24 cellular contexts compared by ENCODE assay signal in genomic region chr1:212271823-212272498, GRCh38. TPM values are rescaled to one million over a fixed set of nuclear protein-coding genes. Genes with fewer than 3 reads are reported as not detected.
DNase-seq lines count a peak whose midpoint lies in the region; ATAC-seq, FAIRE-seq and TF ChIP-seq lines count a peak whose summit lies in the region.
"Had no signal": no experiment of that assay in that cellular context is flagged by ENCODE, and none has a peak within 500 bp of the region (broad histone marks: within the 10 kb centered on the region; RNA-seq: fewer than 3 reads in every experiment).

No MANE protein-coding gene starts in this region.

- TF ChIP-seq POLR2A in HepG2 (IDR thresholded peaks at IDR 0.05; ENCODE audit: insufficient read depth in 1 of 2, low read depth in 2 of 2, low read length in 2 of 2) = no peak

- H3K27me3 ChIP-seq in heart right ventricle = no peaks in the 10 kb centered on the region
- H3K27me3 ChIP-seq in HepG2 (ENCODE audit: control insufficient read depth in 1 of 2, insufficient read depth in 2 of 2, low read length in 2 of 2) = peaks cover 0 to 3% of the 10 kb centered on the region in 2 experiments; a peak in 1 of 5 replicates
- no peaks in the 10 kb centered on the region for H3K27me3 ChIP-seq in pancreas

- H2AFZ ChIP-seq in HepG2 (ENCODE audit: low read length) = no peak overlapping the region
- H2AFZ ChIP-seq: PC-9 had no signal

- FAIRE-seq in HepG2 (lab: Jason Lieb, UNC) (no peak), pancreas (lab: Jason Lieb, UNC) (no peak)
- FAIRE-seq: GM12891, HTR-8/SVneo had no signal

- no peaks in the 10 kb centered on the region for H4K20me1 ChIP-seq in HepG2 (ENCODE audit: insufficient read depth, low read length)

- H3K4me2 ChIP-seq in HepG2 (ENCODE audit: low read depth, low read length) = no peak overlapping the region
- H3K4me2 ChIP-seq: GM23338, PC-9 had no signal

- intact Hi-C loops in Right ventricle myocardium superior (cut with DNase I) = no loop called here
- intact Hi-C loops in Right ventricle myocardium inferior (cut with DNase I) = no loop called here
- intact Hi-C loops in heart right ventricle (cut with DNase I) = loop anchor here in 1 of 10 donors (5.0 kb wide), 1 partner anchor 35 kb away; no protein-coding TSS in a partner anchor
- intact Hi-C loops in HepG2 (cut with micrococcal nuclease; ENCODE audit: unreplicated experiment) = loop anchor here (5.0 kb wide), 1 partner anchor 45 kb away; no protein-coding TSS in a partner anchor
- intact Hi-C loops in pancreas (cut with DNase I) = no loop called here

- CTCF ChIA-PET in HepG2 (lab: Yijun Ruan, JAX; ENCODE audit: low intra/inter-chr PET ratio, low total read pairs) = no interaction called here

- TF ChIP-seq CTCF in heart right ventricle (IDR thresholded peaks at IDR 0.05) (no peak), HepG2 (CRISPR knock-in tag; IDR thresholded peaks at IDR 0.05) (no peak), pancreas (IDR thresholded peaks at IDR 0.05) (no peak)

- H3K4me1 ChIP-seq in heart right ventricle = peaks cover 0 to 14% (median 7%) of the 10 kb centered on the region in 9 donors
- H3K4me1 ChIP-seq in HepG2 (ENCODE audit: insufficient read depth, low read length) = peaks cover 18% of the 10 kb centered on the region
- H3K4me1 ChIP-seq in pancreas = peaks cover 0 to 14% (median 10%) of the 10 kb centered on the region in 3 donors

- no TSS peak for BruUV-seq in HepG2 (replicated peaks; lab: Mats Ljungman, UMichigan)

- no peak overlapping the region for H3K9ac ChIP-seq in HepG2 (ENCODE audit: insufficient read depth, low read depth, low read length)

- in situ Hi-C loops in HepG2 (cut with HindIII; ENCODE audit: extremely low pct_ligation_motif_present, low pct_unique_long_range_greater_than_20kb) = no loop called here

- no peak for TF ChIP-seq RAD21 in HepG2 (CRISPR knock-in tag; IDR thresholded peaks at IDR 0.05)

- WGBS in heart right ventricle, 2 donors = 53 to 60% methylated on average over 3 of the region's 3 CpGs
- 16% methylated on average over 3 of the region's 3 CpGs for WGBS in HepG2 (ENCODE audit: low lambda C conversion rate)
- WGBS in pancreas, 2 donors = 32% methylated on average over 3 of the region's 3 CpGs

- H3K36me3 ChIP-seq in heart right ventricle (no peaks in the 10 kb centered on the region), HepG2 (replicated peaks in 1 of 2; ENCODE audit: control insufficient read depth in 1 of 2, insufficient read depth in 2 of 2, low read length in 2 of 2) (no peaks in the 10 kb centered on the region), pancreas (no peaks in the 10 kb centered on the region)

- H3K27ac ChIP-seq in heart right ventricle (no peak overlapping the region), HepG2 (ENCODE audit: extremely low read length, insufficient read depth, low read length) (no peak overlapping the region), pancreas (peak overlapping the region in 2 of 4 donors; percentile 6 to 39)
- H3K27ac ChIP-seq: C4-2B, PC-9 had no signal

- DNase-seq in Right ventricle myocardium superior (no peak), Right ventricle myocardium inferior (ENCODE audit: missing footprints) (no peak), heart right ventricle (peak in 1 of 2 donors; percentile 33), HepG2 (ENCODE audit: low spot score) (no peak), pancreas (no peak), germinal center (ENCODE audit: low spot score) (no peak), NCI-H1105 treated with DMSO at 0.1 percent for 48 hours (lab: John Stamatoyannopoulos, UW) (no peak), 8988T (no peak)
- DNase-seq: AML-193; Calu3; CD8-positive, alpha-beta memory T cell; DMS153; HCEC 1CT; Karpas-422; MV-4-11; NCI-H1694 treated with DMSO at 0.1 percent for 48 hours; NCI-H69; PC-9; RPMI8226; SIG-M5 had no signal

- POLR2A ChIA-PET in HepG2 (lab: Yijun Ruan, JAX) = interaction anchor here (0.6 to 1.0 kb wide), 2 partner anchors 12 to 147 kb away, joined by 3 to 4 read pairs; no protein-coding TSS in a partner anchor

- ATAC-seq in Right ventricle myocardium superior (ENCODE audit: poor library complexity) (peak; percentile 73), Right ventricle myocardium inferior (no peak), heart right ventricle (peak in 5 of 8 donors; percentile 61 to 92 (median 70)), HepG2 (peak; percentile 76), pancreas (peak; percentile 41 to 59 (median 50))
- ATAC-seq: GM23338 had no signal

- H3K9me3 ChIP-seq in heart right ventricle = no peaks in the 10 kb centered on the region
- no peaks in the 10 kb centered on the region for H3K9me3 ChIP-seq in HepG2 (ENCODE audit: low read length)
- H3K9me3 ChIP-seq in pancreas = no peaks in the 10 kb centered on the region

- H3K4me3 ChIP-seq in heart right ventricle (no peak overlapping the region), HepG2 (replicated peaks in 1 of 3; ENCODE audit: insufficient read depth in 1 of 3, low read depth in 2 of 3, low read length in 3 of 3) (no peak overlapping the region; a peak in 1 of 6 replicates), pancreas (no peak overlapping the region)
- H3K4me3 ChIP-seq: GM23338, PC-9 had no signal

- H3K79me2 ChIP-seq in HepG2 (ENCODE audit: insufficient read depth, low read length) = no peaks in the 10 kb centered on the region

- TF ChIP-seq EP300 in HepG2 (IDR thresholded peaks at IDR 0.05; ENCODE audit: low read depth in 2 of 2, low read length in 2 of 2) (no peak), HepG2 (CRISPR knock-in tag; IDR thresholded peaks at IDR 0.05; ENCODE audit: borderline replicate concordance) (no peak)

TF ChIP-seq in HepG2, 621 proteins besides CTCF, POLR2A, EP300 and RAD21 (continues in another document):
- TF ChIP-seq ZNF530 (CRISPR knock-in tag; IDR thresholded peaks at IDR 0.05; ENCODE audit: low read depth) (no peak), HMG20A (CRISPR knock-in tag; IDR thresholded peaks at IDR 0.05; ENCODE audit: borderline replicate concordance) (no peak), ZBTB8A (CRISPR knock-in tag; IDR thresholded peaks at IDR 0.05; ENCODE audit: borderline replicate concordance, low read depth) (no peak), SALL1 (CRISPR knock-in tag; IDR thresholded peaks at IDR 0.05) (peak; percentile 16; the same call in 1 of the 2 replicates), HNF4A (CRISPR knock-in tag; IDR thresholded peaks at IDR 0.05) (0 out of 2 replicates have a peak, but pooled peaks have one; percentile 7), ZNF557 (CRISPR knock-in tag; IDR thresholded peaks at IDR 0.05) (no peak), POLR2AphosphoS2 (IDR thresholded peaks at IDR 0.05; ENCODE audit: low read depth, low read length) (no peak), ZKSCAN5 (CRISPR knock-in tag; IDR thresholded peaks at IDR 0.05) (no peak), ZBTB7A (CRISPR knock-in tag; IDR thresholded peaks at IDR 0.05) (no peak), ZNF143 (CRISPR knock-in tag; IDR thresholded peaks at IDR 0.05) (no peak), RBAK (CRISPR knock-in tag; IDR thresholded peaks at IDR 0.05) (peak; percentile 81; the same call in 1 of the 2 replicates), ZNF264 (CRISPR knock-in tag; IDR thresholded peaks at IDR 0.05) (no peak), ZNF512 (CRISPR knock-in tag; IDR thresholded peaks at IDR 0.05) (no peak)

RNA-seq across cellular contexts. Expression of gene PPP2R5A, which starts 13.2 kb away (rescaled TPM):
- total RNA-seq in Right ventricle myocardium superior = 77.9 TPM
- 80.8 TPM for total RNA-seq in Right ventricle myocardium inferior
- 10 to 100 TPM; 48.6 to 86.8 (median 57.3) TPM for total RNA-seq in heart right ventricle
- polyA plus RNA-seq in heart right ventricle = 10 to 100 TPM; 44.2 to 85.7 TPM
- 22.0 and 26.5 TPM in 2 replicates for total RNA-seq in HepG2 (2016; rRNA removed; fragmentation: Illumina TruSeq; extraction: Trizol)
- total RNA-seq in HepG2 (2016; cell fraction: cytosol; rRNA removed; fragmentation: Illumina TruSeq; extraction: Trizol; ENCODE audit: low read depth) = 6.9 and 7.3 TPM in 2 replicates
- total RNA-seq in HepG2 (2016; cell fraction: insoluble cytoplasmic fraction; rRNA removed; fragmentation: Illumina TruSeq; extraction: Trizol) = 21.8 and 25.0 TPM in 2 replicates
- total RNA-seq in HepG2 (2016; cell fraction: membrane; rRNA removed; fragmentation: Illumina TruSeq; extraction: Trizol) = 22.7 and 24.3 TPM in 2 replicates
- total RNA-seq in HepG2 (2016; cell fraction: nucleus; rRNA removed; fragmentation: Illumina TruSeq; extraction: Trizol) = 15.8 and 16.6 TPM in 2 replicates
- polyA plus RNA-seq in HepG2 (2011; rRNA removed) = 27.5 and 31.4 TPM in 2 replicates
- polyA plus RNA-seq in HepG2 (2011; cell fraction: cytosol; rRNA removed) = 14.2 and 20.6 TPM in 2 replicates
- 13.4 and 15.4 TPM in 2 replicates for polyA plus RNA-seq in HepG2 (2011; cell fraction: nucleus; rRNA removed)
- 20.6 and 22.6 TPM in 2 replicates for polyA plus RNA-seq in HepG2 (2012)
- 5.8 and 6.4 TPM in 2 replicates for polyA plus RNA-seq in HepG2 (2016; cell fraction: cytosol; fragmentation: Illumina TruSeq; extraction: Trizol; ENCODE audit: low read depth)
- polyA plus RNA-seq in HepG2 (2016; cell fraction: insoluble cytoplasmic fraction; fragmentation: Illumina TruSeq; extraction: Trizol; ENCODE audit: low read depth) = 27.2 and 28.9 TPM in 2 replicates
- 18.6 and 19.6 TPM in 2 replicates for polyA plus RNA-seq in HepG2 (2016; cell fraction: membrane; fragmentation: Illumina TruSeq; extraction: Trizol; ENCODE audit: low read depth)
- 19.9 and 22.9 TPM in 2 replicates for polyA plus RNA-seq in HepG2 (2016; cell fraction: nucleus; fragmentation: Illumina TruSeq; extraction: Trizol; ENCODE audit: insufficient read depth, low read depth)
- polyA minus RNA-seq in HepG2 (2011; rRNA and poly(A)+ RNA removed; ENCODE audit: low replicate concordance) = 10.8 and 12.7 TPM in 2 replicates
- polyA minus RNA-seq in HepG2 (2011; cell fraction: cytosol; rRNA and poly(A)+ RNA removed) = 16.4 and 21.3 TPM in 2 replicates
- 21.4 and 23.7 TPM in 2 replicates for polyA minus RNA-seq in HepG2 (2011; cell fraction: nucleus; rRNA and poly(A)+ RNA removed)
- total RNA-seq in pancreas = 10 to 100 TPM; 19.6 to 30.5 (median 22.2) TPM
- polyA plus RNA-seq in pancreas = 10 to 100 TPM; 14.4 to 19.3 TPM
